In the genomic region with DNA sequence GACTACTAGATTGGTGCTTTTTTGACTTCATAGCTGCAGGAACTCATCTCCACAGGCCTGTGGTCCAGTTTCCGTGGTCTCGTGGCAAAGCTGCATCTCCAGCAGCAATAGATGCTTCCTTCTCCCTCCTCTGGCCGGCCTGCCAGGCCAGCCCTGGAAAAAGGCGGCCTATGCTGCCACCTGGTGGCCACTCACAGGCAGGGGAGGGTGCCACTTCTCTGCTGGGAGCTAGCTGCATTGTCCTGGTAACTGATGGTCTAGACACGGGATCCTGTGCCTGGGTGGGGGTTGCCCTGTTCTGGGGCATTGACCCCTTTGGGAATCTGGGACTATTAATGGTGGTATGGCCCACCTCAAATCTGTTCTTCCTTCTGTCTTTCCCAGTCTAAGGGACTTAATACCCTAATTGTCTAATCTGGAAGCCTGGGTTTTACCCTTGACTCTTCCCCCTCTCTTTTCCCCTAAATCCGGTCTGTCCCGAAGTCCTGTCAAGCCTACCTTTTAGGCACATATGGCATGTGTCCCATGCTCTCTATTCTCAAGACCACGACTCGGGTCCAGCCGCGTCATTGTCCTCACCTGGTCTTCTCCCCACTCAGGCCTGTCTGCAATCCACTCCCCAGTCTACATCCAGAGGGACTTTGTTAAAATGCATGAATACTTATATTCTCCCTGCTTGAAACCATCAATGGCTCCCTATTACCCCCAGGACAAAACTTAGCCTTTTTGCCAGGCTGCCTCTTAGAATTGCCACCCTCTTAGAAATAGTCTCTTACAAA, we compare ENCODE assay signal across 1 cellular context.
A peak's percentile ranks its signal among the peaks of the same experiment; 100 is the strongest.
TF ChIP-seq lines count a peak whose summit lies in the region.

No MANE protein-coding gene starts in this region.

TF ChIP-seq in K562, 482 proteins besides CTCF, POLR2A, EP300 and RAD21 (continued from another document):
- TF ChIP-seq RREB1 (CRISPR knock-in tag; IDR thresholded peaks at IDR 0.05) (0 out of 2 replicates have a peak, but pooled peaks have one; percentile 7), BMI1 (IDR thresholded peaks at IDR 0.05; ENCODE audit: low read length) (no peak), KLF10 (CRISPR knock-in tag; IDR thresholded peaks at IDR 0.05) (no peak), THRA (IDR thresholded peaks at IDR 0.05) (no peak), MTA1 (IDR thresholded peaks at IDR 0.05; ENCODE audit: borderline replicate concordance) (no peak), CTBP1 (IDR thresholded peaks at IDR 0.05; ENCODE audit: borderline replicate concordance) (peak; percentile 76), PTTG1 (tag; IDR thresholded peaks at IDR 0.05; ENCODE audit: low read depth) (no peak), TFAP4 (CRISPR knock-in tag; IDR thresholded peaks at IDR 0.05; ENCODE audit: borderline replicate concordance) (peak; percentile 33; the same call in 1 of the 2 replicates), CREM (IDR thresholded peaks at IDR 0.05; ENCODE audit: low read depth) (peak; percentile 43; the same call in 1 of the 2 replicates), MCM7 (IDR thresholded peaks at IDR 0.05) (no peak), IFI16 (CRISPR knock-in tag; IDR thresholded peaks at IDR 0.05) (no peak), ZBTB12 (CRISPR knock-in tag; IDR thresholded peaks at IDR 0.05) (no peak), ZNF263 (CRISPR knock-in tag; IDR thresholded peaks at IDR 0.05; ENCODE audit: borderline replicate concordance) (no peak), TBP (optimal IDR thresholded peaks at IDR 0.05; ENCODE audit: low read depth, low read length) (no peak), PHB (CRISPR knock-in tag; IDR thresholded peaks at IDR 0.05) (no peak), CREB5 (CRISPR knock-in tag; IDR thresholded peaks at IDR 0.05) (no peak), CBX1 (IDR thresholded peaks at IDR 0.05; ENCODE audit: low read depth) (no peak), THRAP3 (IDR thresholded peaks at IDR 0.05; ENCODE audit: borderline replicate concordance) (no peak), ZZZ3 (IDR thresholded peaks at IDR 0.05) (no peak), NCOA6 (IDR thresholded peaks at IDR 0.05) (no peak), ESRRB (CRISPR knock-in tag; IDR thresholded peaks at IDR 0.05; ENCODE audit: borderline replicate concordance) (no peak), GABPA (tag; conservative IDR thresholded peaks at IDR 0.05; ENCODE audit: low read depth) (no peak), GABPB2 (CRISPR knock-in tag; conservative IDR thresholded peaks at IDR 0.05) (no peak), COPS2 (conservative IDR thresholded peaks at IDR 0.05) (no peak), POLR3G (IDR thresholded peaks at IDR 0.05; ENCODE audit: extremely low read depth, insufficient read length, insufficient replicate concordance) (no peak), DACH1 (IDR thresholded peaks at IDR 0.05; ENCODE audit: partially characterized antibody) (no peak)
- TF ChIP-seq, protein P1, sequence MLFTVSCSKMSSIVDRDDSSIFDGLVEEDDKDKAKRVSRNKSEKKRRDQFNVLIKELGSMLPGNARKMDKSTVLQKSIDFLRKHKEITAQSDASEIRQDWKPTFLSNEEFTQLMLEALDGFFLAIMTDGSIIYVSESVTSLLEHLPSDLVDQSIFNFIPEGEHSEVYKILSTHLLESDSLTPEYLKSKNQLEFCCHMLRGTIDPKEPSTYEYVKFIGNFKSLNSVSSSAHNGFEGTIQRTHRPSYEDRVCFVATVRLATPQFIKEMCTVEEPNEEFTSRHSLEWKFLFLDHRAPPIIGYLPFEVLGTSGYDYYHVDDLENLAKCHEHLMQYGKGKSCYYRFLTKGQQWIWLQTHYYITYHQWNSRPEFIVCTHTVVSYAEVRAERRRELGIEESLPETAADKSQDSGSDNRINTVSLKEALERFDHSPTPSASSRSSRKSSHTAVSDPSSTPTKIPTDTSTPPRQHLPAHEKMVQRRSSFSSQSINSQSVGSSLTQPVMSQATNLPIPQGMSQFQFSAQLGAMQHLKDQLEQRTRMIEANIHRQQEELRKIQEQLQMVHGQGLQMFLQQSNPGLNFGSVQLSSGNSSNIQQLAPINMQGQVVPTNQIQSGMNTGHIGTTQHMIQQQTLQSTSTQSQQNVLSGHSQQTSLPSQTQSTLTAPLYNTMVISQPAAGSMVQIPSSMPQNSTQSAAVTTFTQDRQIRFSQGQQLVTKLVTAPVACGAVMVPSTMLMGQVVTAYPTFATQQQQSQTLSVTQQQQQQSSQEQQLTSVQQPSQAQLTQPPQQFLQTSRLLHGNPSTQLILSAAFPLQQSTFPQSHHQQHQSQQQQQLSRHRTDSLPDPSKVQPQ (CRISPR knock-in tag; IDR thresholded peaks at IDR 0.05; ENCODE audit: borderline replicate concordance), result no peak
- TF ChIP-seq, protein P2, sequence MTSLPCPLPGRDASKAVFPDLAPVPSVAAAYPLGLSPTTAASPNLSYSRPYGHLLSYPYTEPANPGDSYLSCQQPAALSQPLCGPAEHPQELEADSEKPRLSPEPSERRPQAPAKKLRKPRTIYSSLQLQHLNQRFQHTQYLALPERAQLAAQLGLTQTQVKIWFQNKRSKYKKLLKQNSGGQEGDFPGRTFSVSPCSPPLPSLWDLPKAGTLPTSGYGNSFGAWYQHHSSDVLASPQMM (CRISPR knock-in tag; IDR thresholded peaks at IDR 0.05), result no peak
